ENCODE assay signal across 21 cellular contexts in the genomic region with DNA sequence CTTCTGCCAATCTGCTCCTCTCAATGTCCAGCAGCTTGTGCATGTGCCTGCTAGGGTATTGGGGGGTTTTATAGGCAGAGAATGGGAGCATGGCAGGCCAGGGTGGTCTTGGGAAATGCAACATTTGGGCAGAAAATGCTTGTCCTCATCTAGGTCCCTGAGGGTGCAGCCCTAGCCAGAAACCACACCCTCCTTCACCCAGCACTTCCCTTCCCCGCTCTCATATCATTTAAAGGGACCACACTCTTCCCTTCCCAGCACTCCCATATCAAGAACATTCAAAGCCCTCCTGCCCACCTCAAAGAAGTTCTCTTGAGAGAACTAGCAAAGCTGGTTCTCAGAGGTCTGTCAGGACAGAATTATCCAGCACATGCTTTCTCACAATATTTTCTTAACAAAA.
"Had no signal": no experiment of that assay in that cellular context is flagged by ENCODE, and none has a peak within 500 bp of the region (broad histone marks: within the 10 kb centered on the region; RNA-seq: fewer than 3 reads in every experiment).

No MANE protein-coding gene starts in this region.

- H3K9me3 ChIP-seq: gastroesophageal sphincter, heart left ventricle, sigmoid colon, thoracic aorta had no signal

- H3K27ac ChIP-seq: coronary artery, epithelial cell of prostate, gastroesophageal sphincter, heart left ventricle, sigmoid colon, thoracic aorta had no signal

- ATAC-seq: activated CD4-positive, alpha-beta T cell treated with anti-CD3 and anti-CD28 coated beads for 36 hours; activated T-cell treated with anti-CD3 and anti-CD28 coated beads, Interleukin-2, amount 50 U/mL, for 4 hours; gastroesophageal sphincter; heart left ventricle; left cardiac atrium had no signal

- H3K4me3 ChIP-seq: coronary artery, gastroesophageal sphincter, heart left ventricle, sigmoid colon, smooth muscle cell, thoracic aorta had no signal

- H3K4me1 ChIP-seq: gastroesophageal sphincter, sigmoid colon had no signal

- H3K36me3 ChIP-seq: gastroesophageal sphincter, heart left ventricle, sigmoid colon, thoracic aorta had no signal

- H3K27me3 ChIP-seq: gastroesophageal sphincter, heart left ventricle, sigmoid colon had no signal

- DNase-seq: activated B cell treated with CpG ODN at 0.5 μM for 24 hours; activated CD4-positive, alpha-beta T cell treated with anti-CD3 and anti-CD28 coated beads for 36 hours; activated CD4-positive, alpha-beta T cell treated with anti-CD3 and anti-CD28 coated beads, Interleukin-2, amount 50 U/mL, for 4 hours; activated CD8-positive, alpha-beta memory T cell treated with anti-CD3 and anti-CD28 coated beads, Interleukin-2, amount 50 U/mL, for 48 hours; activated naive CD4-positive, alpha-beta T cell; activated T-cell treated with anti-CD3 and anti-CD28 coated beads, Interleukin-2, amount 50 U/mL, for 4 hours; heart left ventricle; islet precursor cell; left cardiac atrium; nucleus accumbens; posterior cingulate gyrus; sigmoid colon; stimulated activated CD4-positive, alpha-beta T cell treated with anti-CD3 and anti-CD28 coated beads, Interleukin-2, amount 100 ng/mL, for 48 hours; stimulated activated CD8-positive, alpha-beta memory T cell treated with anti-CD3 and anti-CD28 coated beads, Interleukin-4, amount 100 ng/mL, for 48 hours; stimulated activated naive CD4-positive, alpha-beta T cell; T-helper 1 cell had no signal
